ENCODE assay signal across 2 cellular contexts in genomic region chr10:33001908-33002492, GRCh38.
TF ChIP-seq lines count a peak whose summit lies in the region.

No MANE protein-coding gene starts in this region.

TF ChIP-seq in HCT116, 20 proteins besides CTCF, POLR2A, EP300 and RAD21 (continued from another document):
- TF ChIP-seq MAX (IDR thresholded peaks at IDR 0.05) (no peak), REST (IDR thresholded peaks at IDR 0.05; ENCODE audit: low read depth) (no peak), EZH2 (IDR thresholded peaks at IDR 0.05) (no peak), ELF1 (IDR thresholded peaks at IDR 0.05; ENCODE audit: borderline replicate concordance, low read depth) (no peak), POLR2AphosphoS5 (IDR thresholded peaks at IDR 0.05; ENCODE audit: low read depth, low read length) (no peak), SIN3A (IDR thresholded peaks at IDR 0.05; ENCODE audit: low read depth) (no peak), ZBTB33 (IDR thresholded peaks at IDR 0.05; ENCODE audit: extremely low read depth, insufficient replicate concordance, low read length) (no peak), YY1 (IDR thresholded peaks at IDR 0.05; ENCODE audit: extremely low read depth, insufficient replicate concordance, low read depth, low read length) (no peak), SRF (IDR thresholded peaks at IDR 0.05; ENCODE audit: low read depth) (no peak), SP1 (IDR thresholded peaks at IDR 0.05; ENCODE audit: low read depth) (no peak), JUND (IDR thresholded peaks at IDR 0.05) (no peak)

TF ChIP-seq in HepG2, 621 proteins besides CTCF, POLR2A, EP300 and RAD21:
- no peak for TF ChIP-seq ZNF281 (CRISPR knock-in tag; IDR thresholded peaks at IDR 0.05; ENCODE audit: borderline replicate concordance)
- TF ChIP-seq HMG20A (CRISPR knock-in tag; IDR thresholded peaks at IDR 0.05; ENCODE audit: borderline replicate concordance) = peak; percentile 40; the same call in 1 of the 2 replicates
- no peak for TF ChIP-seq SOX13 (IDR thresholded peaks at IDR 0.05)
- TF ChIP-seq SOX13 (CRISPR knock-in tag; conservative IDR thresholded peaks at IDR 0.05 in 1 of 2, IDR thresholded peaks at IDR 0.05 in 1 of 2) = peak in 1 of 2 experiments; percentile 79; a peak in 2 of 4 replicates
- TF ChIP-seq RARA (CRISPR knock-in tag; IDR thresholded peaks at IDR 0.05) = peak; percentile 67
- TF ChIP-seq NFE2L2 (IDR thresholded peaks at IDR 0.05; ENCODE audit: low read length) = peak; percentile 25; the same call in 1 of the 2 replicates
- TF ChIP-seq ARID5B (CRISPR knock-in tag; IDR thresholded peaks at IDR 0.05) = peak; percentile 78
- TF ChIP-seq BCL6 (CRISPR knock-in tag; IDR thresholded peaks at IDR 0.05) = peak; percentile 26; the same call in 1 of the 2 replicates
- peak; percentile 81 for TF ChIP-seq RXRB (CRISPR knock-in tag; IDR thresholded peaks at IDR 0.05; ENCODE audit: borderline replicate concordance)
- no peak for TF ChIP-seq NKX3-1 (CRISPR knock-in tag; IDR thresholded peaks at IDR 0.05)
- no peak for TF ChIP-seq ZSCAN21 (CRISPR knock-in tag; IDR thresholded peaks at IDR 0.05; ENCODE audit: borderline replicate concordance)
- TF ChIP-seq NFIB (CRISPR knock-in tag; IDR thresholded peaks at IDR 0.05; ENCODE audit: borderline replicate concordance) = no peak
- TF ChIP-seq ELF3 (CRISPR knock-in tag; IDR thresholded peaks at IDR 0.05) = 0 out of 2 replicates have a peak, but pooled peaks have one; percentile 26
- no peak for TF ChIP-seq ZBTB43 (CRISPR knock-in tag; conservative IDR thresholded peaks at IDR 0.05)
- TF ChIP-seq SMC3 (IDR thresholded peaks at IDR 0.05; ENCODE audit: low read length) = no peak
- no peak for TF ChIP-seq ELF1 (CRISPR knock-in tag; IDR thresholded peaks at IDR 0.05)
- 0 out of 2 replicates have a peak, but pooled peaks have one; percentile 21 for TF ChIP-seq FOXP4 (CRISPR knock-in tag; IDR thresholded peaks at IDR 0.05)
- no peak for TF ChIP-seq ZNF362 (CRISPR knock-in tag; IDR thresholded peaks at IDR 0.05; ENCODE audit: borderline replicate concordance)
- no peak for TF ChIP-seq KDM4B (CRISPR knock-in tag; IDR thresholded peaks at IDR 0.05)
- TF ChIP-seq FOXP1 (IDR thresholded peaks at IDR 0.05) = no peak
- TF ChIP-seq FOXP1 (CRISPR knock-in tag; IDR thresholded peaks at IDR 0.05) = peak; percentile 62
- TF ChIP-seq PAF1 (CRISPR knock-in tag; IDR thresholded peaks at IDR 0.05) = no peak
- peak; percentile 50 for TF ChIP-seq FOXA3 (CRISPR knock-in tag; IDR thresholded peaks at IDR 0.05)
- TF ChIP-seq TEF (CRISPR knock-in tag; IDR thresholded peaks at IDR 0.05) = peak; percentile 67; the same call in 1 of the 2 replicates
- 0 out of 2 replicates have a peak, but pooled peaks have one; percentile 28 for TF ChIP-seq GATAD2A (CRISPR knock-in tag; IDR thresholded peaks at IDR 0.05)
- peak; percentile 19; the same call in 1 of the 2 replicates for TF ChIP-seq ZGPAT (CRISPR knock-in tag; IDR thresholded peaks at IDR 0.05)
- TF ChIP-seq PAXIP1 (CRISPR knock-in tag; conservative IDR thresholded peaks at IDR 0.05) = 0 out of 2 replicates have a peak, but pooled peaks have one; percentile 11
- TF ChIP-seq SOX5 (CRISPR knock-in tag; IDR thresholded peaks at IDR 0.05; ENCODE audit: borderline replicate concordance) = peak; percentile 88
- peak; percentile 60 for TF ChIP-seq SAP130 (CRISPR knock-in tag; IDR thresholded peaks at IDR 0.05; ENCODE audit: low read depth)
- TF ChIP-seq ATM (IDR thresholded peaks at IDR 0.05; ENCODE audit: borderline replicate concordance) = peak; percentile 69; the same call in 1 of the 2 replicates
- TF ChIP-seq SOX6 (IDR thresholded peaks at IDR 0.05) = no peak
- peak; percentile 72; the same call in 1 of the 2 replicates for TF ChIP-seq SOX6 (CRISPR knock-in tag; IDR thresholded peaks at IDR 0.05)
- TF ChIP-seq TFE3 (CRISPR knock-in tag; IDR thresholded peaks at IDR 0.05) = peak; percentile 60; the same call in 1 of the 2 replicates
- TF ChIP-seq PPARG (CRISPR knock-in tag; conservative IDR thresholded peaks at IDR 0.05) = peak; percentile 74
